ENCODE assay signal across 16 cellular contexts in the genomic region with DNA sequence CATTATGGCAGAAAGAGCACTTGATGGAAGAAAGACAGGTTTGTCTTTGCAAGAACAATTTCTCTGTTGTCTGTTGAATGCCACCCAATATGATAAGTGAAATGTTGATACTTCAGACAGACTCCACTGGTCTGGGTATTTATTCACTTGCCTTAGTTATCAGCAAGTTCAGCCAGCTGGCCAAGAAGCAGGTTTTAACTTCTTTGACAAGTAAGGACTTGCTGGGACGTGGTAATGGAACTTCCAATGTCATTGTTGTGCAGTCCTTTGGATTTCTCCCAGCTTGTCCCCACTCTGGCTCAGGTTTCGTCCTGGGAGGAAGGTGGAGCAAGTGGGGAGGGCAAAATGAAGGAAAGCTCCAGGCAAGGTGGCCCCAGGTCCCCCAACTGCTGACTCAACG.
"Had no signal": no experiment of that assay in that cellular context is flagged by ENCODE, and none has a peak within 500 bp of the region (broad histone marks: within the 10 kb centered on the region; RNA-seq: fewer than 3 reads in every experiment).

No MANE protein-coding gene starts in this region.

- H3K36me3 ChIP-seq: colonic mucosa, neutrophil, right atrium auricular region, stomach had no signal

- ATAC-seq: mucosa of descending colon; naive thymus-derived CD8-positive, alpha-beta T cell had no signal

- H3K27ac ChIP-seq: colonic mucosa, hepatocyte, neutrophil, right atrium auricular region, stomach had no signal

- DNase-seq: colonic mucosa; effector CD4-positive, alpha-beta T cell; foreskin melanocyte; head of caudate nucleus; kidney glomerular epithelial cell; mucosa of descending colon; naive thymus-derived CD8-positive, alpha-beta T cell; posterior cingulate gyrus; small intestine; stimulated activated CD4-positive, alpha-beta T cell treated with anti-CD3 and anti-CD28 coated beads, Interleukin-12 subunit alpha, Interleukin-12 subunit beta, amount 100 ng/mL, for 4 hours; stimulated activated naive CD4-positive, alpha-beta T cell; stomach; substantia nigra had no signal

- H3K27me3 ChIP-seq: colonic mucosa, hepatocyte, neutrophil, right atrium auricular region, stomach had no signal

- H3K4me3 ChIP-seq: colonic mucosa, hepatocyte, mucosa of descending colon, right atrium auricular region, stomach had no signal

- H3K4me1 ChIP-seq: colonic mucosa, right atrium auricular region had no signal

- H3K9me3 ChIP-seq: colonic mucosa, mucosa of descending colon, neutrophil, right atrium auricular region, stomach had no signal
